In the genomic region with DNA sequence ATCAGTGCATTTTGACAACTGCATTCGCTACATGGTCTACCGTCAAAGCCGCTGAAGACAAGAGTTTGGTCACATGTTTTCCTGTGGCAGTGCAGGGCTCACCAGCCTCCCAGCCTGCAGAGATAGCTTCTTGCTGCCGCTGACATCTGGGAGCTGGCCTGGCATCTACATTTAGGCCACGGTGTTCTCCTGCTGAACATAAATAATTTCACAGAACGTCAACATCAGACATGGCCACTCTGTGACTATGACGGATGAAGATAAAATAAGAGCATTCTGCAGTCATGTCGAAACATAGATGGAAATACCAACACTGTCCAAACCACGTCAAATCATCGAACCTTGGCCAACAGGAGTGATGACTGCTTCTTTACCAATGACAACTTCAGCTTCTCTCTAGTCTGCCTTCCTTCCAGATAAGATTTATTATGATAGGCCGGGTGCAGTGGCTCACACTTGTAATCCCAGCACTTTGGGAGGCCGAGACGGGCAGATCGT, we compare ENCODE assay signal across 36 cellular contexts.
"Had no signal": no experiment of that assay in that cellular context is flagged by ENCODE, and none has a peak within 500 bp of the region (broad histone marks: within the 10 kb centered on the region; RNA-seq: fewer than 3 reads in every experiment).

No MANE protein-coding gene starts in this region.

- H3K4me3 ChIP-seq: adrenal gland, body of pancreas, breast epithelium, cardiac muscle cell had no signal

- H3K4me1 ChIP-seq: adrenal gland, body of pancreas, breast epithelium had no signal

- FAIRE-seq: astrocyte had no signal

- H3K36me3 ChIP-seq: adrenal gland, brain microvascular endothelial cell, breast epithelium, cardiac muscle cell, WERI-Rb-1 had no signal

- DNase-seq: activated CD4-positive, alpha-beta memory T cell treated with anti-CD3 and anti-CD28 coated beads, Interleukin-2, amount 10 ng/mL, durations not matched to agents 7 days and 5 days; activated CD4-positive, alpha-beta T cell treated with anti-CD3 and anti-CD28 coated beads for 1 hour; activated CD4-positive, alpha-beta T cell treated with anti-CD3 and anti-CD28 coated beads for 36 hours; activated CD4-positive, alpha-beta T cell treated with anti-CD3 and anti-CD28 coated beads for 48 hours; activated CD4-positive, alpha-beta T cell treated with anti-CD3 and anti-CD28 coated beads, Interleukin-2, amount 10 ng/mL, durations not matched to agents 7 days and 5 days; activated CD4-positive, alpha-beta T cell treated with anti-CD3 and anti-CD28 coated beads, Interleukin-2, amount 50 U/mL, for 48 hours; activated CD4-positive, CD25-positive, alpha-beta regulatory T cell; activated CD8-positive, alpha-beta memory T cell treated with anti-CD3 and anti-CD28 coated beads for 24 hours; activated CD8-positive, alpha-beta memory T cell treated with anti-CD3 and anti-CD28 coated beads, Interleukin-2, amount 10 ng/mL, durations not matched to agents 7 days and 5 days; activated CD8-positive, alpha-beta memory T cell treated with anti-CD3 and anti-CD28 coated beads, Interleukin-2, amount 50 U/mL, for 48 hours; activated CD8-positive, alpha-beta T cell treated with anti-CD3 and anti-CD28 coated beads, Interleukin-2, amount 10 ng/mL, durations not matched to agents 7 days and 5 days; activated effector memory CD4-positive, alpha-beta T cell treated with anti-CD3 and anti-CD28 coated beads, Interleukin-2, amount 50 U/mL, for 16 hours; activated gamma-delta T cell treated with Interleukin-2 at 50 U/mL for 16 hours; activated naive CD4-positive, alpha-beta T cell; activated naive CD4-positive, alpha-beta T cell treated with anti-CD3 and anti-CD28 coated beads for 36 hours; activated naive CD4-positive, alpha-beta T cell treated with anti-CD3 and anti-CD28 coated beads, Interleukin-2, amount 50 U/mL, for 16 hours; activated naive CD8-positive, alpha-beta T cell treated with anti-CD3 and anti-CD28 coated beads for 36 hours; activated T-cell treated with anti-CD3 and anti-CD28 coated beads, Interleukin-2, amount 50 U/mL, for 24 hours; activated T-cell treated with anti-CD3 and anti-CD28 coated beads, Interleukin-2, amount 50 U/mL, for 72 hours; adrenal gland; amniotic stem cell; body of pancreas; brain microvascular endothelial cell; caudate nucleus; cerebellar nuclear complex; T-helper 1 cell; T-helper 2 cell; T-helper 9 cell; WERI-Rb-1 had no signal

- H3K9me3 ChIP-seq: adrenal gland, body of pancreas had no signal

- ATAC-seq: activated CD4-positive, alpha-beta T cell treated with anti-CD3 and anti-CD28 coated beads for 36 hours; activated CD4-positive, CD25-positive, alpha-beta regulatory T cell treated with anti-CD3 and anti-CD28 coated beads, Interleukin-2, amount 50 U/mL, for 24 hours; activated CD8-positive, alpha-beta memory T cell treated with anti-CD3 and anti-CD28 coated beads, Interleukin-2, amount 10 ng/mL, durations not matched to agents 7 days and 5 days; activated CD8-positive, alpha-beta T cell treated with anti-CD3 and anti-CD28 coated beads, Interleukin-2, amount 10 ng/mL, durations not matched to agents 7 days and 5 days; activated naive CD4-positive, alpha-beta T cell treated with anti-CD3 and anti-CD28 coated beads, Interleukin-2, amount 50 U/mL, for 72 hours; activated T-cell treated with anti-CD3 and anti-CD28 coated beads, Interleukin-2, amount 50 U/mL, for 72 hours; activated T-helper 17 cell treated with anti-CD3 and anti-CD28 coated beads, Interleukin-2, amount 50 U/mL, for 72 hours; body of pancreas; WTC11 had no signal

- H3K27ac ChIP-seq: adrenal gland, brain microvascular endothelial cell, breast epithelium, cardiac muscle cell, WERI-Rb-1 had no signal

- H3K27me3 ChIP-seq: adrenal gland, body of pancreas, breast epithelium had no signal
